ENCODE assay signal across 7 cellular contexts in genomic region chr10:23024002-23024401, GRCh38.
"Had no signal": no experiment of that assay in that cellular context is flagged by ENCODE, and none has a peak within 500 bp of the region (broad histone marks: within the 10 kb centered on the region; RNA-seq: fewer than 3 reads in every experiment).

No MANE protein-coding gene starts in this region.

- H3K4me1 Mint-ChIP-seq: IgD-negative memory B cell had no signal

- H3K4me3 ChIP-seq: K562 had no signal

- H3K27ac Mint-ChIP-seq: IgD-negative memory B cell had no signal

- H3K27ac ChIP-seq: HL-60 had no signal

- ATAC-seq: HepG2, K562 had no signal

- DNase-seq: IMR-90, KBM-7, KG1 had no signal

- H3K4me3 Mint-ChIP-seq: IgD-negative memory B cell had no signal
